In genomic region chr19:55062735-55063491, GRCh38 we compare ENCODE assay signal across 8 cellular contexts. TPM values are rescaled to one million over a fixed set of nuclear protein-coding genes. Genes with fewer than 3 reads are reported as not detected.
DNase-seq lines count a peak whose midpoint lies in the region; ATAC-seq and TF ChIP-seq lines count a peak whose summit lies in the region.

Gene RDH13 (minus strand): TSS chr19:55063148. CDS start chr19:55063032, 116 bp downstream.

- peak; percentile 93 for DNase-seq in NCI-H82 treated with DMSO at 0.1 percent for 48 hours (lab: John Stamatoyannopoulos, UW; ENCODE audit: unreplicated experiment)
- DNase-seq in activated CD4-positive, alpha-beta T cell treated with anti-CD3 and anti-CD28 coated beads, Interleukin-2, amount 50 U/mL, for 4 hours, result peak; percentile 97 to 98
- peak; percentile 94 to 98 for DNase-seq in dermis microvascular lymphatic vessel endothelial cell (ENCODE audit: low read depth in 2 of 2)
- DNase-seq in right lobe of liver, result peak; percentile 96 to 97 (median 96)
- DNase-seq in stimulated activated CD4-positive, alpha-beta T cell treated with anti-CD3 and anti-CD28 coated beads, Interleukin-4, amount 100 ng/mL, for 1 hour, result peak; percentile 100

- H3K4me1 ChIP-seq in BLaER1 treated with 17β-estradiol and CSF1 and Interleukin-3, amounts not matched to agents 10 nM and 100 nM, result peaks cover 10 to 24% (median 17%) of the 10 kb centered on the region in 10 experiments
- peaks cover 0 to 6% (median 0%) of the 10 kb centered on the region in 4 donors for H3K4me1 ChIP-seq in right lobe of liver

- peak within 1 kb of the TSS; percentile 71 to 93 (median 88) for H3K4me3 ChIP-seq in BLaER1 treated with 17β-estradiol and CSF1 and Interleukin-3, amounts not matched to agents 10 nM and 100 nM
- peak within 1 kb of the TSS; percentile 78 to 99 (median 92) for H3K4me3 ChIP-seq in right lobe of liver

- peak; percentile 46 for TF ChIP-seq POLR2A in right lobe of liver (IDR thresholded peaks at IDR 0.05)

- peaks cover 0 to 5% (median 0%) of the 10 kb centered on the region in 11 experiments; a peak in 1 of 22 replicates for H3K9me3 ChIP-seq in BLaER1 treated with 17β-estradiol and CSF1 and Interleukin-3, amounts not matched to agents 10 nM and 100 nM (replicated peaks in 1 of 11)
- no peaks in the 10 kb centered on the region for H3K9me3 ChIP-seq in right lobe of liver

- H3K27ac ChIP-seq in BLaER1 treated with 17β-estradiol and CSF1 and Interleukin-3, amounts not matched to agents 10 nM and 100 nM, result peak within 1 kb of the TSS; percentile 61 to 83 (median 79); a peak in 21 of 22 replicates
- H3K27ac ChIP-seq in right lobe of liver, result peak within 1 kb of the TSS; percentile 39 to 67 (median 55)

- peaks cover 10 to 20% (median 13%) of the 10 kb centered on the region in 11 experiments for H3K36me3 ChIP-seq in BLaER1 treated with 17β-estradiol and CSF1 and Interleukin-3, amounts not matched to agents 10 nM and 100 nM
- peaks cover 0 to 8% (median 1%) of the 10 kb centered on the region in 4 donors for H3K36me3 ChIP-seq in right lobe of liver

- WGBS in right lobe of liver (ENCODE audit: insufficient coverage, low coverage, low lambda C conversion rate, missing lambda C conversion rate), result 0% methylated on average over 4 of the region's 70 CpGs

- intact Hi-C loops in right lobe of liver (cut with DNase I), result no loop called here

- ATAC-seq in GM19395 (IDR thresholded peaks at IDR 0.05; ENCODE audit: unreplicated experiment), result peak; percentile 81
- peak; percentile 84 for ATAC-seq in HG03571 (IDR thresholded peaks at IDR 0.05; ENCODE audit: unreplicated experiment)
- peak; percentile 99 to 100 (median 100) for ATAC-seq in right lobe of liver

- H3K9ac ChIP-seq in BLaER1 treated with 17β-estradiol and CSF1 and Interleukin-3, amounts not matched to agents 10 nM and 100 nM, result peak within 1 kb of the TSS; percentile 79 to 92 (median 85)

- peaks cover 18 to 35% (median 27%) of the 10 kb centered on the region in 11 experiments for H3K27me3 ChIP-seq in BLaER1 treated with 17β-estradiol and CSF1 and Interleukin-3, amounts not matched to agents 10 nM and 100 nM
- no peaks in the 10 kb centered on the region for H3K27me3 ChIP-seq in right lobe of liver

- no peak for TF ChIP-seq CTCF in right lobe of liver (IDR thresholded peaks at IDR 0.05)

- peaks cover 0 to 38% (median 6%) of the 10 kb centered on the region in 11 experiments; a peak in 10 of 22 replicates for H4K20me1 ChIP-seq in BLaER1 treated with 17β-estradiol and CSF1 and Interleukin-3, amounts not matched to agents 10 nM and 100 nM

- peak within 1 kb of the TSS; percentile 89 to 99 (median 98) for H3K4me2 ChIP-seq in BLaER1 treated with 17β-estradiol and CSF1 and Interleukin-3, amounts not matched to agents 10 nM and 100 nM

RNA-seq across cellular contexts. Expression of gene RDH13, which starts in this region (rescaled TPM):
- 10.9 and 24.5 TPM in 2 replicates for total RNA-seq in dermis microvascular lymphatic vessel endothelial cell
- 10 to 100 TPM in 4 of 6 experiments, 1 to 10 TPM in 2; 7.7 to 16.8 (median 12.1) TPM for total RNA-seq in right lobe of liver

Comparison
In these comparisons a context has a peak if more than half of its experiments do, and no peak if none do; other contexts are left out.
1. Peak in every context shown above with its lines: DNase-seq, ATAC-seq, H3K4me3 ChIP-seq and H3K27ac ChIP-seq.